In genomic region chr6:53300656-53301551, GRCh38 we compare ENCODE assay signal across 8 cellular contexts. TPM values are rescaled to one million over a fixed set of nuclear protein-coding genes. Genes with fewer than 3 reads are reported as not detected.
DNase-seq lines count a peak whose midpoint lies in the region; ATAC-seq and TF ChIP-seq lines count a peak whose summit lies in the region.

No MANE protein-coding gene starts in this region.

- no peaks in the 10 kb centered on the region for H3K9me3 Mint-ChIP-seq in CD4-positive, CD25-positive, alpha-beta regulatory T cell
- H3K9me3 Mint-ChIP-seq in nephron = no peaks in the 10 kb centered on the region

- no peaks in the 10 kb centered on the region for H3K36me3 ChIP-seq in CD4-positive, CD25-positive, alpha-beta regulatory T cell (ENCODE audit: control insufficient read depth, insufficient read depth, low read length)

- no peaks in the 10 kb centered on the region for H3K27me3 Mint-ChIP-seq in CD4-positive, CD25-positive, alpha-beta regulatory T cell
- H3K27me3 Mint-ChIP-seq in nephron (ENCODE audit: low read depth) = no peaks in the 10 kb centered on the region

- peak overlapping the region; percentile 88 for H3K4me3 ChIP-seq in CD4-positive, CD25-positive, alpha-beta regulatory T cell (ENCODE audit: low read depth, low read length)

- H3K4me1 ChIP-seq in CD4-positive, CD25-positive, alpha-beta regulatory T cell (ENCODE audit: control insufficient read depth, insufficient read depth, low read length, poor library complexity, severe bottlenecking) = peaks cover 79% of the 10 kb centered on the region

- peak in 2 of 3 donors; percentile 22 to 27 for DNase-seq in CD4-positive, CD25-positive, alpha-beta regulatory T cell
- peak; percentile 86 for DNase-seq in RPMI7951 (ENCODE audit: low read depth)
- peak; percentile 54 to 70 for DNase-seq in dermis microvascular lymphatic vessel endothelial cell (ENCODE audit: low read depth in 2 of 2)
- DNase-seq in cerebellar nuclear complex (lab: John Stamatoyannopoulos, UW) = no peak
- no peak for DNase-seq in foreskin melanocyte

- H3K4me3 Mint-ChIP-seq in CD4-positive, CD25-positive, alpha-beta regulatory T cell = peak overlapping the region; percentile 39 to 82 (median 75)
- H3K4me3 Mint-ChIP-seq in nephron = no peak overlapping the region

- H3K27ac Mint-ChIP-seq in CD4-positive, CD25-positive, alpha-beta regulatory T cell = peak overlapping the region; percentile 12 to 94 (median 89)
- peak overlapping the region; percentile 16 to 76 (median 75) for H3K27ac Mint-ChIP-seq in nephron

- peak overlapping the region; percentile 52 for H3K27ac ChIP-seq in CD4-positive, CD25-positive, alpha-beta regulatory T cell (ENCODE audit: insufficient read depth, low read length, poor library complexity, severe bottlenecking)

- no peaks in the 10 kb centered on the region for H3K9me3 ChIP-seq in CD4-positive, CD25-positive, alpha-beta regulatory T cell (ENCODE audit: control insufficient read depth in 2 of 2, low read length in 2 of 2)

- no peak for TF ChIP-seq CTCF in nephron (IDR thresholded peaks at IDR 0.05; ENCODE audit: unreplicated experiment in 3 of 3)

- peaks cover 3% of the 10 kb centered on the region for H3K36me3 Mint-ChIP-seq in CD4-positive, CD25-positive, alpha-beta regulatory T cell
- H3K36me3 Mint-ChIP-seq in nephron (ENCODE audit: low read depth) = peaks cover 14% of the 10 kb centered on the region

- H3K27me3 ChIP-seq in CD4-positive, CD25-positive, alpha-beta regulatory T cell (ENCODE audit: control insufficient read depth, insufficient read depth, low read length) = no peaks in the 10 kb centered on the region

- ATAC-seq in CD4-positive, CD25-positive, alpha-beta regulatory T cell (ENCODE audit: low read depth in 2 of 2) = peak in 1 of 2 donors; percentile 7
- ATAC-seq in HG03039 (IDR thresholded peaks at IDR 0.05; ENCODE audit: unreplicated experiment) = no peak
- ATAC-seq in SK-N-SH treated with all-trans-retinoic acid at 6 μM for 48 hours = no peak

- H3K4me1 Mint-ChIP-seq in CD4-positive, CD25-positive, alpha-beta regulatory T cell = peaks cover 56 to 85% (median 75%) of the 10 kb centered on the region in 4 donors
- H3K4me1 Mint-ChIP-seq in nephron = peaks cover 59% of the 10 kb centered on the region

TF ChIP-seq in SK-N-SH treated with all-trans-retinoic acid at 6 μM for 48 hours, 23 proteins besides CTCF, POLR2A, EP300 and RAD21:
- TF ChIP-seq RARB (CRISPR knock-in tag; IDR thresholded peaks at IDR 0.05) (no peak), ZNF70 (CRISPR knock-in tag; IDR thresholded peaks at IDR 0.05) (no peak), CSRNP3 (CRISPR knock-in tag; IDR thresholded peaks at IDR 0.05) (no peak), TCF4 (CRISPR knock-in tag; IDR thresholded peaks at IDR 0.05; ENCODE audit: borderline replicate concordance) (no peak), ARNTL (CRISPR knock-in tag; IDR thresholded peaks at IDR 0.05; ENCODE audit: borderline replicate concordance, low read depth) (no peak), BACH2 (CRISPR knock-in tag; IDR thresholded peaks at IDR 0.05; ENCODE audit: borderline replicate concordance) (no peak), ZC3H10 (CRISPR knock-in tag; IDR thresholded peaks at IDR 0.05) (no peak), PATZ1 (CRISPR knock-in tag; IDR thresholded peaks at IDR 0.05; ENCODE audit: borderline replicate concordance) (no peak), ZFP30 (CRISPR knock-in tag; IDR thresholded peaks at IDR 0.05) (no peak), ESRRG (CRISPR knock-in tag; IDR thresholded peaks at IDR 0.05) (no peak), OSR1 (CRISPR knock-in tag; IDR thresholded peaks at IDR 0.05) (no peak), CREB5 (CRISPR knock-in tag; IDR thresholded peaks at IDR 0.05; ENCODE audit: low read depth) (no peak), SNAI2 (CRISPR knock-in tag; IDR thresholded peaks at IDR 0.05) (no peak)

RNA-seq across cellular contexts. Expression of gene ELOVL5, which starts 47.8 kb away (rescaled TPM):
- total RNA-seq in CD4-positive, CD25-positive, alpha-beta regulatory T cell = 201 TPM
- polyA plus RNA-seq in CD4-positive, CD25-positive, alpha-beta regulatory T cell = 100 to 1,000 TPM; 139 to 175 (median 154) TPM
- total RNA-seq in RPMI7951 (2014; rRNA removed; shearing (Covaris generic)) = 71.0 and 91.3 TPM in 2 replicates
- total RNA-seq in dermis microvascular lymphatic vessel endothelial cell = 76.3 and 83.2 TPM in 2 replicates

Comparison
In these comparisons a context has a peak if more than half of its experiments do, and no peak if none do; other contexts are left out.
1. DNase-seq: peak in CD4-positive, CD25-positive, alpha-beta regulatory T cell (2 of 3), RPMI7951 (single experiment) and dermis microvascular lymphatic vessel endothelial cell (2 of 2); none in cerebellar nuclear complex (0 of 2) and foreskin melanocyte (single experiment).
2. H3K4me3 Mint-ChIP-seq: peak in CD4-positive, CD25-positive, alpha-beta regulatory T cell (4 of 4); none in nephron (0 of 3).